Comparison of ENCODE assay signal across 15 cellular contexts in the genomic region with DNA sequence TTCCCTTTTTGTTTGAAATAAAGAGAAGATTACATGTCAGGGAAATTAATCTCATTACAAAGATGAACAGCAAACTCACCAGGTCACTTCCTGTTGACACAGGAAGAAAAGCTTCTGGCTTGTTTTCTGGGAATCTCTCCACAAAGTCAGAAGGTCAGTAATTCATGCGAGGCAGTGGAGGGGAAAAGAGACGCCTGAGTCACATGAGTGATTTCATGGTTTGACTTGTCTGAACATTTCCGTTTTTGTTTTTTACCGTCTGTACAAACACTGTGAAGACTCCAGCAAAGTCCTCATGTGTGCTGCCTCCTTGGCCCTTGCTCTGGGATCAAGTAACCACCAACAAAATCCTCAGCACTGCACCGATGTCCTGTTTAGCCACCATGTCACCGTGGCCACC. TPM values are rescaled to one million over a fixed set of nuclear protein-coding genes. Genes with fewer than 3 reads are reported as not detected.
DNase-seq lines count a peak whose midpoint lies in the region; ATAC-seq and TF ChIP-seq lines count a peak whose summit lies in the region.
"Had no signal": no experiment of that assay in that cellular context is flagged by ENCODE, and none has a peak within 500 bp of the region (broad histone marks: within the 10 kb centered on the region; RNA-seq: fewer than 3 reads in every experiment).

No MANE protein-coding gene starts in this region.

- H4K20me1 ChIP-seq in OCI-LY3 (ENCODE audit: insufficient read depth, low read length), result no peaks in the 10 kb centered on the region

- no peak for TF ChIP-seq EP300 in sigmoid colon (IDR thresholded peaks at IDR 0.05)

- H3K4me3 ChIP-seq in OCI-LY3 (ENCODE audit: low read length) (peak overlapping the region; percentile 52), sigmoid colon (no peak overlapping the region)

- peak overlapping the region; percentile 61 to 73 (median 64) for H3K27ac Mint-ChIP-seq in nephron
- H3K27ac Mint-ChIP-seq: activated naive CD4-positive, alpha-beta T cell treated with anti-CD3 and anti-CD28 coated beads, Interleukin-2, amount 10 ng/mL, durations not matched to agents 7 days and 5 days; immature natural killer cell had no signal

- H3K9me3 ChIP-seq in OCI-LY3 (ENCODE audit: insufficient read depth, low read length) (no peaks in the 10 kb centered on the region), sigmoid colon (no peaks in the 10 kb centered on the region)

- H3K27me3 Mint-ChIP-seq in nephron (ENCODE audit: low read depth), result peaks cover 7% of the 10 kb centered on the region

- TF ChIP-seq POLR2A in sigmoid colon (IDR thresholded peaks at IDR 0.05), result no peak

- H3K79me2 ChIP-seq in OCI-LY3 (ENCODE audit: low read length), result no peaks in the 10 kb centered on the region

- peaks cover 16% of the 10 kb centered on the region for H3K4me1 ChIP-seq in OCI-LY3 (ENCODE audit: low read length)
- no peaks in the 10 kb centered on the region for H3K4me1 ChIP-seq in sigmoid colon

- WGBS in sigmoid colon, 2 donors, result 59 to 73% methylated on average over 6 of the region's 6 CpGs

- no peak overlapping the region for H2AFZ ChIP-seq in OCI-LY3 (ENCODE audit: low read depth, low read length)

- ATAC-seq in GM18502 (IDR thresholded peaks at IDR 0.05; ENCODE audit: poor library complexity, unreplicated experiment) (peak; percentile 65), HG02870 (IDR thresholded peaks at IDR 0.05; ENCODE audit: unreplicated experiment) (no peak), HG02571 (IDR thresholded peaks at IDR 0.05; ENCODE audit: unreplicated experiment) (no peak)

- H3K36me3 Mint-ChIP-seq in nephron (ENCODE audit: low read depth), result no peaks in the 10 kb centered on the region
- H3K36me3 Mint-ChIP-seq: activated naive CD4-positive, alpha-beta T cell treated with anti-CD3 and anti-CD28 coated beads, Interleukin-2, amount 10 ng/mL, durations not matched to agents 7 days and 5 days; immature natural killer cell had no signal

- peak overlapping the region; percentile 71 for H3K4me2 ChIP-seq in OCI-LY3 (ENCODE audit: low read length)

- no peak overlapping the region for H3K4me3 Mint-ChIP-seq in nephron
- H3K4me3 Mint-ChIP-seq: activated naive CD4-positive, alpha-beta T cell treated with anti-CD3 and anti-CD28 coated beads, Interleukin-2, amount 10 ng/mL, durations not matched to agents 7 days and 5 days; immature natural killer cell had no signal

- intact Hi-C loops in sigmoid colon (cut with DNase I), result no loop called here

- H3K9me3 Mint-ChIP-seq in nephron, result no peaks in the 10 kb centered on the region
- H3K9me3 Mint-ChIP-seq: activated naive CD4-positive, alpha-beta T cell treated with anti-CD3 and anti-CD28 coated beads, Interleukin-2, amount 10 ng/mL, durations not matched to agents 7 days and 5 days; immature natural killer cell had no signal

- TF ChIP-seq CTCF in OCI-LY3 (IDR thresholded peaks at IDR 0.05; ENCODE audit: low read depth, low read length), result no peak
- TF ChIP-seq CTCF in nephron (IDR thresholded peaks at IDR 0.05; ENCODE audit: unreplicated experiment in 3 of 3), result no peak
- no peak for TF ChIP-seq CTCF in sigmoid colon (IDR thresholded peaks at IDR 0.05)

- H3K27me3 ChIP-seq in OCI-LY3 (ENCODE audit: low read depth, low read length) (no peaks in the 10 kb centered on the region), sigmoid colon (no peaks in the 10 kb centered on the region)

- DNase-seq in epithelial cell of prostate (ENCODE audit: low read depth, low spot score) (peak; percentile 59), sigmoid colon (no peak)
- DNase-seq in activated CD4-positive, alpha-beta T cell treated with anti-CD3 and anti-CD28 coated beads for 1 hour, result no peak
- DNase-seq: activated CD4-positive, alpha-beta T cell treated with anti-CD3 and anti-CD28 coated beads, Interleukin-2, amount 50 U/mL, for 4 hours; activated naive CD4-positive, alpha-beta T cell treated with anti-CD3 and anti-CD28 coated beads, Interleukin-2, amount 10 ng/mL, durations not matched to agents 7 days and 5 days; effector CD8-positive, alpha-beta T cell; immature natural killer cell; Kasumi-1; NCI-H446 had no signal

- H3K36me3 ChIP-seq in OCI-LY3 (replicated peaks; ENCODE audit: low read depth, low read length), result no peaks in the 10 kb centered on the region
- H3K36me3 ChIP-seq in sigmoid colon, result no peaks in the 10 kb centered on the region

- H3K9ac ChIP-seq in OCI-LY3 (ENCODE audit: low read length), result no peak overlapping the region

- peak overlapping the region; percentile 37; the same call in 1 of the 2 replicates for H3K27ac ChIP-seq in OCI-LY3 (ENCODE audit: low read length)
- H3K27ac ChIP-seq in epithelial cell of prostate, result peak overlapping the region; percentile 62
- no peak overlapping the region for H3K27ac ChIP-seq in sigmoid colon

- peaks cover 36% of the 10 kb centered on the region for H3K4me1 Mint-ChIP-seq in nephron
- H3K4me1 Mint-ChIP-seq: activated naive CD4-positive, alpha-beta T cell treated with anti-CD3 and anti-CD28 coated beads, Interleukin-2, amount 10 ng/mL, durations not matched to agents 7 days and 5 days; immature natural killer cell had no signal

RNA-seq across cellular contexts. Expression of a gene that starts 2.5 kb away (rescaled TPM):
- not detected for total RNA-seq in sigmoid colon
- not detected for polyA plus RNA-seq in sigmoid colon
- total RNA-seq: osteoblast had no signal
- polyA plus RNA-seq: immature natural killer cell had no signal

Comparison
In these comparisons a context has a peak if more than half of its experiments do, and no peak if none do; other contexts are left out.
1. H3K27ac ChIP-seq: peak in OCI-LY3 (single experiment) and epithelial cell of prostate (single experiment); none in sigmoid colon (0 of 4).